ENCODE assay signal across 19 cellular contexts in genomic region chr7:85457911-85458310, GRCh38.
"Had no signal": no experiment of that assay in that cellular context is flagged by ENCODE, and none has a peak within 500 bp of the region (broad histone marks: within the 10 kb centered on the region; RNA-seq: fewer than 3 reads in every experiment).

No MANE protein-coding gene starts in this region.

- DNase-seq: cortex of kidney; dorsolateral prefrontal cortex; effector CD8-positive, alpha-beta T cell; mammary epithelial cell; mucosa of descending colon; naive thymus-derived CD8-positive, alpha-beta T cell; posterior cingulate gyrus; sigmoid colon; stimulated activated CD4-positive, alpha-beta T cell treated with anti-CD3 and anti-CD28 coated beads, Interleukin-2, amount 100 ng/mL, for 24 hours; stimulated activated CD4-positive, alpha-beta T cell treated with anti-CD3 and anti-CD28 coated beads, Interleukin-4, amount 100 ng/mL, for 4 hours; stimulated activated naive CD4-positive, alpha-beta T cell; stomach; substantia nigra; transverse colon had no signal

- ATAC-seq: left lobe of liver; mucosa of descending colon; naive thymus-derived CD8-positive, alpha-beta T cell had no signal

- H3K27ac ChIP-seq: dorsolateral prefrontal cortex, hepatocyte, right atrium auricular region, sigmoid colon, skin epidermis, stomach, thoracic aorta, transverse colon had no signal

- H3K4me3 ChIP-seq: dorsolateral prefrontal cortex, hepatocyte, mucosa of descending colon, right atrium auricular region, sigmoid colon, skin epidermis, stomach, thoracic aorta, transverse colon had no signal

- H3K27me3 ChIP-seq: hepatocyte, right atrium auricular region, sigmoid colon, stomach, transverse colon had no signal

- H3K4me1 ChIP-seq: right atrium auricular region, stomach, transverse colon had no signal

- H3K9me3 ChIP-seq: mucosa of descending colon, right atrium auricular region, sigmoid colon, stomach, thoracic aorta, transverse colon had no signal

- H2AFZ ChIP-seq: hepatocyte had no signal

- H3K4me2 ChIP-seq: hepatocyte had no signal

- H3K36me3 ChIP-seq: right atrium auricular region, sigmoid colon, stomach, thoracic aorta, transverse colon had no signal
